In the genomic region with DNA sequence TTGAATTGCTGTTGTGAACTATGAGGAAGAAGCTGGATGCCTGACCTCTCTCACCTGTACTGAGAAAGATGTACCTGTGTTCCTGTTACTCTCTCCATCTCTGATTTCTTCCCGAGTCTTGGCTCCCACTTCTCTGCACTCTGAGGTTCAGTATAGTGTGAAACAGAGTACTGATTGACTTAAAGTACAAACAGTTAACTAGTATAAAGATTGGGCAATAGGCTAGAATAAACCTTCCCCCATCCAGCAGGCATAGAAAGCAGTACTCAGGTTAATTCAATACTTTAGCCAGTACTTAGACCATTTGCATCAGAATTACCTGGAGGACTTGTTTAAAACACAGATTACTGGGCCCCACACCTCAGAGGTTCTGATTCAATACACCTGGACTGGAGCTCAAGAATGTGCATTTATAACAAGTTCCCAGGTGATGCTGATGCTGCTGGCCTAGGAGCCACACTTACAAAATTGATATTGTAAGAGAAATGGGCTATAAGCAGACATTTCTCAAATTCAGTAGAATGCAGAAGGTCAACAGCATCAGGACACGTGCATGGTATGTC, we compare ENCODE assay signal across 28 cellular contexts.
"Had no signal": no experiment of that assay in that cellular context is flagged by ENCODE, and none has a peak within 500 bp of the region (broad histone marks: within the 10 kb centered on the region; RNA-seq: fewer than 3 reads in every experiment).

No MANE protein-coding gene starts in this region.

- FAIRE-seq: bronchial epithelial cell, colon, kidney, TTC549 had no signal

- H3K27ac ChIP-seq: gastrocnemius medialis, neutrophil, right lobe of liver, upper lobe of left lung, VCaP had no signal

- ATAC-seq: activated CD4-positive, CD25-positive, alpha-beta regulatory T cell treated with anti-CD3 and anti-CD28 coated beads, Interleukin-2, amount 50 U/mL, for 24 hours; activated naive CD4-positive, alpha-beta T cell treated with anti-CD3 and anti-CD28 coated beads, Interleukin-2, amount 50 U/mL, for 72 hours; activated T-cell treated with anti-CD3 and anti-CD28 coated beads, Interleukin-2, amount 50 U/mL, for 4 hours; gastrocnemius medialis; left colon; stimulated activated naive CD8-positive, alpha-beta T cell treated with anti-CD3 and anti-CD28 coated beads, Interleukin-15, Interleukin-2, amounts not matched to agents 100 U/mL and 50 U/mL, for 24 hours had no signal

- DNase-seq: activated CD4-positive, alpha-beta memory T cell treated with anti-CD3 and anti-CD28 coated beads, Interleukin-2, amount 10 ng/mL, durations not matched to agents 7 days and 5 days; activated CD4-positive, alpha-beta T cell treated with anti-CD3 and anti-CD28 coated beads for 48 hours; activated CD8-positive, alpha-beta memory T cell treated with anti-CD3 and anti-CD28 coated beads, Interleukin-2, amount 50 U/mL, for 48 hours; activated naive CD4-positive, alpha-beta T cell; activated T-cell treated with anti-CD3 and anti-CD28 coated beads, Interleukin-2, amount 50 U/mL, for 4 hours; anterior cingulate cortex; dermis blood vessel endothelial cell; effector CD8-positive, alpha-beta T cell; gastrocnemius medialis; glutamatergic neuron; immature natural killer cell; kidney; left colon; mammary epithelial cell; naive B cell; nephron progenitor cell; right lobe of liver; stimulated activated CD4-positive, alpha-beta T cell treated with anti-CD3 and anti-CD28 coated beads, Interleukin-4, amount 100 ng/mL, for 1 hour; stimulated activated naive CD8-positive, alpha-beta T cell treated with anti-CD3 and anti-CD28 coated beads, Interleukin-15, Interleukin-2, amounts not matched to agents 100 U/mL and 50 U/mL, for 24 hours; T-helper 9 cell; upper lobe of left lung had no signal

- H3K27me3 ChIP-seq: gastrocnemius medialis, neutrophil, right lobe of liver, upper lobe of left lung had no signal

- H3K36me3 ChIP-seq: gastrocnemius medialis, neutrophil, right lobe of liver, upper lobe of left lung had no signal

- H3K4me3 ChIP-seq: gastrocnemius medialis, right lobe of liver, upper lobe of left lung had no signal

- H3K4me1 ChIP-seq: gastrocnemius medialis, right lobe of liver, upper lobe of left lung had no signal

- H3K9me3 ChIP-seq: gastrocnemius medialis, neutrophil, right lobe of liver, upper lobe of left lung had no signal
